ENCODE assay signal across 1 cellular context in genomic region chr7:143042159-143042820, GRCh38.
TF ChIP-seq lines count a peak whose summit lies in the region.

No MANE protein-coding gene starts in this region.

TF ChIP-seq in H1, 55 proteins besides CTCF, POLR2A, EP300 and RAD21:
- TF ChIP-seq CREB1 (IDR thresholded peaks at IDR 0.05), result no peak
- TF ChIP-seq CTBP2 (IDR thresholded peaks at IDR 0.05; ENCODE audit: borderline replicate concordance, insufficient read depth, insufficient read length, low read length), result no peak
- TF ChIP-seq KDM5A (IDR thresholded peaks at IDR 0.05; ENCODE audit: low read length), result no peak
- TF ChIP-seq JUND (IDR thresholded peaks at IDR 0.05; ENCODE audit: low read length), result no peak
- TF ChIP-seq SP2 (IDR thresholded peaks at IDR 0.05; ENCODE audit: low read length), result no peak
- TF ChIP-seq EZH2 (IDR thresholded peaks at IDR 0.05; ENCODE audit: low read depth, low read length, severe bottlenecking), result no peak
- no peak for TF ChIP-seq HDAC6 (IDR thresholded peaks at IDR 0.05; ENCODE audit: low read depth, low read length)
- no peak for TF ChIP-seq BRCA1 (IDR thresholded peaks at IDR 0.05; ENCODE audit: low read depth, low read length)
- TF ChIP-seq CHD2 (IDR thresholded peaks at IDR 0.05; ENCODE audit: low read length), result no peak
- no peak for TF ChIP-seq BACH1 (IDR thresholded peaks at IDR 0.05; ENCODE audit: low read length)
- TF ChIP-seq ZNF274 (IDR thresholded peaks at IDR 0.05; ENCODE audit: borderline replicate concordance, extremely low read depth, low read length), result no peak
